ENCODE assay signal across 19 cellular contexts in genomic region chr4:127579821-127580220, GRCh38.
"Had no signal": no experiment of that assay in that cellular context is flagged by ENCODE, and none has a peak within 500 bp of the region (broad histone marks: within the 10 kb centered on the region; RNA-seq: fewer than 3 reads in every experiment).

No MANE protein-coding gene starts in this region.

- H3K27me3 ChIP-seq: esophagus muscularis mucosa, foreskin keratinocyte, gastroesophageal sphincter, hepatocyte, left lung had no signal

- H2AFZ ChIP-seq: hepatocyte had no signal

- H3K79me2 ChIP-seq: hepatocyte had no signal

- ATAC-seq: foreskin keratinocyte, gastroesophageal sphincter, heart left ventricle, left cardiac atrium, left lung, left ventricle myocardium superior, mucosa of descending colon had no signal

- H3K27ac ChIP-seq: coronary artery, dorsolateral prefrontal cortex, esophagus muscularis mucosa, foreskin keratinocyte, gastroesophageal sphincter, heart left ventricle, hepatocyte, left lung, lower lobe of right lung had no signal

- DNase-seq: dermis blood vessel endothelial cell; dorsolateral prefrontal cortex; effector CD4-positive, alpha-beta T cell; effector memory CD4-positive, alpha-beta T cell; foreskin keratinocyte; heart left ventricle; hypothalamus; immature natural killer cell; left cardiac atrium; left lung; left ventricle myocardium superior; lower lobe of right lung; mesenchymal stem cell; mucosa of descending colon had no signal

- H3K4me3 ChIP-seq: coronary artery, dorsolateral prefrontal cortex, esophagus muscularis mucosa, gastroesophageal sphincter, heart left ventricle, hepatocyte, left lung, lower lobe of right lung, mucosa of descending colon had no signal

- H3K9me3 ChIP-seq: esophagus muscularis mucosa, gastroesophageal sphincter, heart left ventricle, left lung, lower lobe of right lung, mucosa of descending colon had no signal

- H3K4me1 ChIP-seq: esophagus muscularis mucosa, foreskin keratinocyte, gastroesophageal sphincter, heart left ventricle, left lung, lower lobe of right lung had no signal

- H3K27ac Mint-ChIP-seq: immature natural killer cell, mesothelial cell of epicardium had no signal

- H3K9me3 Mint-ChIP-seq: mesothelial cell of epicardium had no signal

- H3K4me1 Mint-ChIP-seq: immature natural killer cell had no signal

- H3K36me3 Mint-ChIP-seq: mesothelial cell of epicardium had no signal

- H3K4me3 Mint-ChIP-seq: immature natural killer cell, mesothelial cell of epicardium had no signal

- H3K4me2 ChIP-seq: hepatocyte had no signal

- H3K36me3 ChIP-seq: esophagus muscularis mucosa, gastroesophageal sphincter, heart left ventricle, left lung, lower lobe of right lung had no signal
